ENCODE assay signal across 8 cellular contexts in the genomic region with DNA sequence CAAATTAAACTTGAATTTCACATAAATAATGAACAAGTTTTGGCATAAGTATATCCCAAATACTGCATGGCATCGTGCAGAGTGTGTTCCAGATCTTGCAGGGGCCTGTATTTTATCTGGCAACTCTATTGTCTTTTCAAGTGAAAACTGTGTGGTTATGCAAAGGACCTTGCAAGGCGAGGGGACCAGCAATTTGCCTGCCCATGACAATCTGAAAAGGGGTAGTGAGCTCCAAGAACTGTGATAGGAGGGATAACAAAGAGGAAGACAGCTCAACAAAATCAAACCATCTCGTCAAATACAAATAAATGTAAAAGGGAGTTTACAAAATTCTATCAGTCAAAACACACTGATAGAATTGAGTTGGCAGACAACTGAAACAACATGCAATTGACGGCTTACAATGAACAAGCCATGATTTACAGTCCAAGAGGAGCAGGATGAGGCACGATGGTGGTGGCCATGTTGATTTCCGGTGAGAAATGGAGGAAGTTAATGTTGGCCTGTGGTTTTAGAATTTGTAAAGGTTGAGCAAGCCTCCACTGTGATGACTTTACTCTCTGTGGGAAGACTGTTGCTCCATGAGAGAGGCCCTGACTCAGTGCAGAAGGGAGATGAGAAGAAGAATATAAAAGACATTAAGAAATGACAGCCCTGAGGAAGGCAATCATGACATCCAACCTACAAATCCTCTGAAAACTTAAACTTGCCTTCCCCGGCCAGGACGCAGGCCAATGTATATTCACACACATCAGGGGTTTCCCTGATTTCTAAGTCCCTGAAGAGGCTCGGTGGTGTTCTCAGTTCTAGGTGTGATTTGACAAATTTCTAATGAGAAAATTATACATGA.
A peak's percentile ranks its signal among the peaks of the same experiment; 100 is the strongest.
DNase-seq lines count a peak whose midpoint lies in the region; ATAC-seq and TF ChIP-seq lines count a peak whose summit lies in the region.

No MANE protein-coding gene starts in this region.

- no peaks in the 10 kb centered on the region for H3K9me3 Mint-ChIP-seq in activated naive CD4-positive, alpha-beta T cell treated with anti-CD3 and anti-CD28 coated beads for 36 hours
- H3K9me3 Mint-ChIP-seq in natural killer cell = no peaks in the 10 kb centered on the region

- TF ChIP-seq POLR2A in sigmoid colon (IDR thresholded peaks at IDR 0.05) = no peak

- DNase-seq in activated naive CD4-positive, alpha-beta T cell treated with anti-CD3 and anti-CD28 coated beads for 36 hours = peak; percentile 70
- no peak for DNase-seq in activated naive CD4-positive, alpha-beta T cell (lab: John Stamatoyannopoulos, UW)
- peak; percentile 86 for DNase-seq in NOMO-1 treated with dmso at 0.1 percent for 144 hours (lab: John Stamatoyannopoulos, UW; ENCODE audit: unreplicated experiment)
- peak; percentile 96 for DNase-seq in amniotic epithelial cell (ENCODE audit: low read depth)
- DNase-seq in natural killer cell = peak; percentile 62
- DNase-seq in mesendoderm = no peak
- DNase-seq in sigmoid colon = no peak

- H3K36me3 ChIP-seq in mesendoderm (ENCODE audit: control insufficient read depth, insufficient read depth, low read length) (no peaks in the 10 kb centered on the region), sigmoid colon (no peaks in the 10 kb centered on the region)

- no peaks in the 10 kb centered on the region for H3K79me2 ChIP-seq in mesendoderm (ENCODE audit: control insufficient read depth, insufficient read depth, low read length)

- H3K4me3 Mint-ChIP-seq in activated naive CD4-positive, alpha-beta T cell treated with anti-CD3 and anti-CD28 coated beads for 36 hours = no peak overlapping the region
- peak overlapping the region; percentile 80 for H3K4me3 Mint-ChIP-seq in natural killer cell

- H3K9me3 ChIP-seq in sigmoid colon = no peaks in the 10 kb centered on the region

- TF ChIP-seq CTCF in natural killer cell (IDR thresholded peaks at IDR 0.05) = no peak
- TF ChIP-seq CTCF in sigmoid colon (IDR thresholded peaks at IDR 0.05) = no peak

- ATAC-seq in HG02798 (IDR thresholded peaks at IDR 0.05; ENCODE audit: poor library complexity, unreplicated experiment) (peak; percentile 74), natural killer cell (peak; percentile 69 to 88 (median 88))

- no peaks in the 10 kb centered on the region for H3K36me3 Mint-ChIP-seq in activated naive CD4-positive, alpha-beta T cell treated with anti-CD3 and anti-CD28 coated beads for 36 hours (ENCODE audit: low read depth)
- no peaks in the 10 kb centered on the region for H3K36me3 Mint-ChIP-seq in natural killer cell

- H3K4me1 Mint-ChIP-seq in activated naive CD4-positive, alpha-beta T cell treated with anti-CD3 and anti-CD28 coated beads for 36 hours (ENCODE audit: low read depth) = peaks cover 13% of the 10 kb centered on the region
- peaks cover 79 to 83% of the 10 kb centered on the region in 2 donors for H3K4me1 Mint-ChIP-seq in natural killer cell

- H3K27me3 ChIP-seq in mesendoderm (ENCODE audit: insufficient read depth, low read length, poor library complexity) (no peaks in the 10 kb centered on the region), sigmoid colon (no peaks in the 10 kb centered on the region)

- CTCF ChIA-PET in activated naive CD4-positive, alpha-beta T cell treated with anti-CD3 and anti-CD28 coated beads for 36 hours (lab: Charles Lee) = interaction anchor here (0.7 kb wide), 1 partner anchor 303 kb away, joined by 3 read pairs; no protein-coding TSS in a partner anchor

- TF ChIP-seq EP300 in sigmoid colon (IDR thresholded peaks at IDR 0.05) = no peak

- WGBS in mesendoderm (ENCODE audit: extremely low coverage, insufficient coverage, low lambda C conversion rate) = no CpG with 5 or more reads among the region's 9 CpGs
- 60 to 79% methylated on average over 9 of the region's 9 CpGs for WGBS in sigmoid colon, 2 donors

- no peak overlapping the region for H2BK15ac ChIP-seq in mesendoderm (replicated peaks; ENCODE audit: low read depth)

- intact Hi-C loops in activated naive CD4-positive, alpha-beta T cell treated with anti-CD3 and anti-CD28 coated beads for 36 hours (cut with micrococcal nuclease) = loop anchor here (1.0 to 2.0 kb wide), 4 partner anchors 20 to 271 kb away; no protein-coding TSS in a partner anchor
- intact Hi-C loops in natural killer cell (cut with micrococcal nuclease) = loop anchor here (5.0 kb wide), 4 partner anchors 472 to 812 kb away; no protein-coding TSS in a partner anchor
- intact Hi-C loops in sigmoid colon (cut with DNase I) = no loop called here

- H3K79me1 ChIP-seq in mesendoderm (ENCODE audit: low read length) = no peaks in the 10 kb centered on the region

- H4K5ac ChIP-seq in mesendoderm (ENCODE audit: low read length) = no peak overlapping the region

- H2BK120ac ChIP-seq in mesendoderm (ENCODE audit: low read depth, low read length) = no peak overlapping the region

- H3K27me3 Mint-ChIP-seq in activated naive CD4-positive, alpha-beta T cell treated with anti-CD3 and anti-CD28 coated beads for 36 hours (ENCODE audit: low read depth) = no peaks in the 10 kb centered on the region
- no peaks in the 10 kb centered on the region for H3K27me3 Mint-ChIP-seq in natural killer cell (ENCODE audit: low read depth in 2 of 2)

- H3K27ac ChIP-seq in mesendoderm (ENCODE audit: low read depth, low read length) (no peak overlapping the region), sigmoid colon (peak overlapping the region in 1 of 4 donors; percentile 28)

- H3K23ac ChIP-seq in mesendoderm (ENCODE audit: low read length) = no peak overlapping the region

- peak overlapping the region; percentile 14 for H3K27ac Mint-ChIP-seq in activated naive CD4-positive, alpha-beta T cell treated with anti-CD3 and anti-CD28 coated beads for 36 hours
- H3K27ac Mint-ChIP-seq in natural killer cell = peak overlapping the region; percentile 88 to 92

- H3K9ac ChIP-seq in mesendoderm (ENCODE audit: low read length) = no peak overlapping the region

- H3K18ac ChIP-seq in mesendoderm (ENCODE audit: low read length) = no peak overlapping the region

- H3K4me2 ChIP-seq in mesendoderm (ENCODE audit: low read length) = no peak overlapping the region

- no peak overlapping the region for H2BK5ac ChIP-seq in mesendoderm (ENCODE audit: low read length)

- H2AK5ac ChIP-seq in mesendoderm (ENCODE audit: low read length) = no peak overlapping the region

- peaks cover 2% of the 10 kb centered on the region for H3K4me1 ChIP-seq in mesendoderm (ENCODE audit: control insufficient read depth, low read depth, low read length)
- H3K4me1 ChIP-seq in sigmoid colon = peaks cover 0 to 11% (median 5%) of the 10 kb centered on the region in 4 donors

- H3K56ac ChIP-seq in mesendoderm (ENCODE audit: low read length) = no peak overlapping the region

- H3K4ac ChIP-seq in mesendoderm (ENCODE audit: low read depth, low read length) = no peak overlapping the region

- no peak overlapping the region for H3K4me3 ChIP-seq in mesendoderm (ENCODE audit: low read length)
- no peak overlapping the region for H3K4me3 ChIP-seq in sigmoid colon

- no peak overlapping the region for H4K8ac ChIP-seq in mesendoderm (ENCODE audit: low read depth, low read length)

Comparison
In these comparisons a context has a peak if more than half of its experiments do, and no peak if none do; other contexts are left out.
1. DNase-seq: peak in activated naive CD4-positive, alpha-beta T cell treated with anti-CD3 and anti-CD28 coated beads for 36 hours (single experiment), NOMO-1 treated with dmso at 0.1 percent for 144 hours (single experiment), amniotic epithelial cell (single experiment) and natural killer cell (single experiment); none in activated naive CD4-positive, alpha-beta T cell (0 of 4), mesendoderm (single experiment) and sigmoid colon (single experiment).